Comparison of ENCODE assay signal across 1 cellular context in the genomic region with DNA sequence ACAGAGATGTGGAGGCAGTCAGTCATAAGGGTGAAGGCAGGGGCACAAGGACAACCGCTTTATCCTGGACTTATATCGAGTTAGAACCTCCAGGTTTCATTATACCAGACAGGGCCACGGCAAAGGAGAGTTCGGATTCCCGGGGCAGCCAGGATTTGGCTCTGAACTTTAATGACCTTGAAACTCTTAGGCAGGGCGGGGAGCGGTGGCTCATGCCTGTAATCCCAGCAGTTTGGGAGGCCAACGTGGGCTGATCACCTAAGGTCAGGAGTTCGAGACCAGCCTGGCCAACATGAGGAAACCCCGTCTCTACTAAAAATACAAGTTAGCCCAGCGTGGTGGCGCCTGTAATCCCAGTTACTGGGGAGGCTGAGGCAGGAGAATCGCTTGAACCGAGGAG.
TF ChIP-seq lines count a peak whose summit lies in the region.

No MANE protein-coding gene starts in this region.

TF ChIP-seq in WTC11, 78 proteins besides CTCF, POLR2A, EP300 and RAD21 (continued from another document):
- TF ChIP-seq, protein P1, sequence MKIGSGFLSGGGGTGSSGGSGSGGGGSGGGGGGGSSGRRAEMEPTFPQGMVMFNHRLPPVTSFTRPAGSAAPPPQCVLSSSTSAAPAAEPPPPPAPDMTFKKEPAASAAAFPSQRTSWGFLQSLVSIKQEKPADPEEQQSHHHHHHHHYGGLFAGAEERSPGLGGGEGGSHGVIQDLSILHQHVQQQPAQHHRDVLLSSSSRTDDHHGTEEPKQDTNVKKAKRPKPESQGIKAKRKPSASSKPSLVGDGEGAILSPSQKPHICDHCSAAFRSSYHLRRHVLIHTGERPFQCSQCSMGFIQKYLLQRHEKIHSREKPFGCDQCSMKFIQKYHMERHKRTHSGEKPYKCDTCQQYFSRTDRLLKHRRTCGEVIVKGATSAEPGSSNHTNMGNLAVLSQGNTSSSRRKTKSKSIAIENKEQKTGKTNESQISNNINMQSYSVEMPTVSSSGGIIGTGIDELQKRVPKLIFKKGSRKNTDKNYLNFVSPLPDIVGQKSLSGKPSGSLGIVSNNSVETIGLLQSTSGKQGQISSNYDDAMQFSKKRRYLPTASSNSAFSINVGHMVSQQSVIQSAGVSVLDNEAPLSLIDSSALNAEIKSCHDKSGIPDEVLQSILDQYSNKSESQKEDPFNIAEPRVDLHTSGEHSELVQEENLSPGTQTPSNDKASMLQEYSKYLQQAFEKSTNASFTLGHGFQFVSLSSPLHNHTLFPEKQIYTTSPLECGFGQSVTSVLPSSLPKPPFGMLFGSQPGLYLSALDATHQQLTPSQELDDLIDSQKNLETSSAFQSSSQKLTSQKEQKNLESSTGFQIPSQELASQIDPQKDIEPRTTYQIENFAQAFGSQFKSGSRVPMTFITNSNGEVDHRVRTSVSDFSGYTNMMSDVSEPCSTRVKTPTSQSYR (CRISPR knock-in tag; IDR thresholded peaks at IDR 0.05): no peak
- no peak for TF ChIP-seq ATF1 (CRISPR knock-in tag; IDR thresholded peaks at IDR 0.05)
- TF ChIP-seq NFYB (CRISPR knock-in tag; conservative IDR thresholded peaks at IDR 0.05; ENCODE audit: low read depth): no peak
- TF ChIP-seq ZNF423 (CRISPR knock-in tag; IDR thresholded peaks at IDR 0.05): no peak
- no peak for TF ChIP-seq FOXJ3 (CRISPR knock-in tag; IDR thresholded peaks at IDR 0.05; ENCODE audit: borderline replicate concordance)
- no peak for TF ChIP-seq TCF7 (CRISPR knock-in tag; IDR thresholded peaks at IDR 0.05; ENCODE audit: low read depth)
- TF ChIP-seq ZNF396 (CRISPR knock-in tag; IDR thresholded peaks at IDR 0.05; ENCODE audit: borderline replicate concordance): no peak
